10 cellular contexts compared by ENCODE assay signal in the genomic region with DNA sequence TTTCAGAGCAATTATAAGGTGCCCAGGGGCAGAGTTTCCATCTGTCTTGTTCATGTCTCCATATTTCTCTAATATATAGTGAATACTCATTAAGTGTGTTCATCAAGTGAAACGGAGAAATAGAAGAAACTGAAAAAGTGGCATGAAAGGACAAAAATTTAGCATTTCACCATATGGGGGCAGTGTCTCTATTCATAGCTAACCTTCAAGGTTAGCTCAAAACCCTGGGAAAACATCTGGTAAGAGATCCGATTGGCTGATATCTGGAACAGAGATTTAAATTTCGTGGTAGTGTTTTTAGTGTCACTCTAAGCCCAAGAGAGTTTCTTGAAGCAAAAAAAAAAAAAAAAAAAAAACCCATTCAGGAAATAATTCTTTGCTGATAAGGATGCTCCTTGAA.
A peak's percentile ranks its signal among the peaks of the same experiment; 100 is the strongest.
DNase-seq lines count a peak whose midpoint lies in the region; ATAC-seq and TF ChIP-seq lines count a peak whose summit lies in the region.
"Had no signal": no experiment of that assay in that cellular context is flagged by ENCODE, and none has a peak within 500 bp of the region (broad histone marks: within the 10 kb centered on the region; RNA-seq: fewer than 3 reads in every experiment).

No MANE protein-coding gene starts in this region.

- no peaks in the 10 kb centered on the region for H3K36me3 Mint-ChIP-seq in CD4-positive, alpha-beta T cell (ENCODE audit: low read depth)
- H3K36me3 Mint-ChIP-seq in GM23338 (ENCODE audit: low read depth), result peaks cover 8% of the 10 kb centered on the region; the same call in 2 of the 3 replicates
- no peaks in the 10 kb centered on the region for H3K36me3 Mint-ChIP-seq in T-helper 17 cell (ENCODE audit: low read depth)
- H3K36me3 Mint-ChIP-seq: naive B cell had no signal

- CTCF ChIA-PET in CD4-positive, alpha-beta T cell (lab: Charles Lee), result interaction anchor here (0.7 to 1.2 kb wide), 3 partner anchors 13 to 349 kb away, joined by 3 to 10 read pairs (median 8); no protein-coding TSS in a partner anchor

- H3K4me1 ChIP-seq in GM23338 (ENCODE audit: insufficient read depth), result no peaks in the 10 kb centered on the region; the same call in 1 of the 2 replicates

- DNase-seq in CD4-positive, alpha-beta T cell, result no peak
- DNase-seq in GM23338 (ENCODE audit: low spot score) (peak; percentile 61), T-helper 17 cell (no peak), hepatic stellate cell (ENCODE audit: low spot score) (peak; percentile 23), NCI-H2029 (lab: John Stamatoyannopoulos, UW) (no peak), RPMI8226 (no peak), putamen (ENCODE audit: low spot score) (no peak)
- DNase-seq: amygdala, naive B cell had no signal

- no peak overlapping the region for H3K4me3 ChIP-seq in GM23338

- H3K27me3 ChIP-seq in CD4-positive, alpha-beta T cell (ENCODE audit: control insufficient read depth, insufficient read depth, low read length), result no peaks in the 10 kb centered on the region
- H3K27me3 ChIP-seq in GM23338 (ENCODE audit: insufficient read depth), result no peaks in the 10 kb centered on the region

- peak; percentile 41 for ATAC-seq in CD4-positive, alpha-beta T cell (ENCODE audit: poor library complexity)
- ATAC-seq in GM23338 (no peak), T-helper 17 cell (peak; percentile 54), GM19395 (IDR thresholded peaks at IDR 0.05; ENCODE audit: unreplicated experiment) (no peak)

- peak overlapping the region; percentile 67 for H3K27ac Mint-ChIP-seq in CD4-positive, alpha-beta T cell
- H3K27ac Mint-ChIP-seq in GM23338, result no peak overlapping the region
- peak overlapping the region; percentile 39 for H3K27ac Mint-ChIP-seq in T-helper 17 cell
- H3K27ac Mint-ChIP-seq: naive B cell had no signal

- TF ChIP-seq CTCF in CD4-positive, alpha-beta T cell (IDR thresholded peaks at IDR 0.05), result peak; percentile 12
- TF ChIP-seq CTCF in GM23338 (conservative IDR thresholded peaks at IDR 0.05; ENCODE audit: low read depth in 2 of 2), result peak; percentile 38 to 50

- no peaks in the 10 kb centered on the region for H3K36me3 ChIP-seq in GM23338 (ENCODE audit: insufficient read depth)

- H3K4me3 Mint-ChIP-seq in CD4-positive, alpha-beta T cell, result peak overlapping the region; percentile 73
- no peak overlapping the region for H3K4me3 Mint-ChIP-seq in GM23338
- peak overlapping the region; percentile 66 for H3K4me3 Mint-ChIP-seq in T-helper 17 cell
- H3K4me3 Mint-ChIP-seq: naive B cell had no signal

- H3K4me1 Mint-ChIP-seq in CD4-positive, alpha-beta T cell (ENCODE audit: low read depth), result peaks cover 17% of the 10 kb centered on the region
- H3K4me1 Mint-ChIP-seq in GM23338 (peaks cover 2% of the 10 kb centered on the region; the same call in 2 of the 3 replicates), T-helper 17 cell (no peaks in the 10 kb centered on the region)

- intact Hi-C loops in CD4-positive, alpha-beta T cell (cut with DNase I, micrococcal nuclease), result loop anchor here (10.0 kb wide), 4 partner anchors 53 to 333 kb away; no protein-coding TSS in a partner anchor

- H3K9me3 ChIP-seq in CD4-positive, alpha-beta T cell (ENCODE audit: control insufficient read depth, low read length), result no peaks in the 10 kb centered on the region
- no peaks in the 10 kb centered on the region for H3K9me3 ChIP-seq in T-helper 17 cell (ENCODE audit: control insufficient read depth, low read length, poor library complexity, severe bottlenecking)

- no peaks in the 10 kb centered on the region for H3K9me2 ChIP-seq in GM23338 (ENCODE audit: insufficient read depth)

- H3K4me2 ChIP-seq in GM23338, result no peak overlapping the region

- H3K27ac ChIP-seq in CD4-positive, alpha-beta T cell (ENCODE audit: low read depth, low read length), result no peak overlapping the region
- no peak overlapping the region for H3K27ac ChIP-seq in GM23338 (ENCODE audit: low read depth)

- H3K27me3 Mint-ChIP-seq in CD4-positive, alpha-beta T cell, result no peaks in the 10 kb centered on the region
- H3K27me3 Mint-ChIP-seq in GM23338 (ENCODE audit: insufficient read depth, low read depth, poor library complexity), result no peaks in the 10 kb centered on the region
- H3K27me3 Mint-ChIP-seq in T-helper 17 cell, result no peaks in the 10 kb centered on the region

- H3K9me3 Mint-ChIP-seq in CD4-positive, alpha-beta T cell, result no peaks in the 10 kb centered on the region
- H3K9me3 Mint-ChIP-seq in GM23338, result peaks cover 22% of the 10 kb centered on the region

- H3F3A ChIP-seq in GM23338 (replicated peaks; ENCODE audit: low read depth), result no peaks in the 10 kb centered on the region

- no peak overlapping the region for H2AFZ ChIP-seq in GM23338

- H4K20me1 ChIP-seq in GM23338 (replicated peaks; ENCODE audit: insufficient read depth), result no peaks in the 10 kb centered on the region

- POLR2A ChIA-PET in CD4-positive, alpha-beta T cell (lab: Charles Lee), result interaction anchor here (0.6 to 1.3 kb wide), 4 partner anchors 9 to 335 kb away, joined by 3 to 4 read pairs (median 3); no protein-coding TSS in a partner anchor

- H3K79me2 ChIP-seq in GM23338 (replicated peaks; ENCODE audit: insufficient read depth), result no peaks in the 10 kb centered on the region

TF ChIP-seq in GM23338, 12 proteins besides CTCF, POLR2A, EP300 and RAD21:
- TF ChIP-seq CREB1 (CRISPR knock-in tag; IDR thresholded peaks at IDR 0.05; ENCODE audit: low read depth) (no peak), JUNB (IDR thresholded peaks at IDR 0.05; ENCODE audit: unreplicated experiment) (no peak), STAT1 (IDR thresholded peaks at IDR 0.05; ENCODE audit: unreplicated experiment) (no peak), ZNF331 (CRISPR knock-in tag; IDR thresholded peaks at IDR 0.05; ENCODE audit: low read depth) (no peak), NANOG (IDR thresholded peaks at IDR 0.05; ENCODE audit: borderline replicate concordance) (no peak), ZNF114 (CRISPR knock-in tag; IDR thresholded peaks at IDR 0.05) (no peak), EZH2phosphoT487 (IDR thresholded peaks at IDR 0.05; ENCODE audit: unreplicated experiment) (no peak), EZH2 (IDR thresholded peaks at IDR 0.05; ENCODE audit: low read depth, unreplicated experiment) (no peak), POLR2AphosphoS5 (IDR thresholded peaks at IDR 0.05; ENCODE audit: low read depth) (no peak)

Comparison
In these comparisons a context has a peak if more than half of its experiments do, and no peak if none do; other contexts are left out.
1. ATAC-seq: peak in CD4-positive, alpha-beta T cell (single experiment) and T-helper 17 cell (single experiment); none in GM23338 (single experiment) and GM19395 (single experiment).
2. DNase-seq: peak in GM23338 (single experiment) and hepatic stellate cell (single experiment); none in CD4-positive, alpha-beta T cell (0 of 10), T-helper 17 cell (0 of 3), NCI-H2029 (single experiment), RPMI8226 (single experiment) and putamen (single experiment).